ENCODE assay signal across 1 cellular context in the genomic region with DNA sequence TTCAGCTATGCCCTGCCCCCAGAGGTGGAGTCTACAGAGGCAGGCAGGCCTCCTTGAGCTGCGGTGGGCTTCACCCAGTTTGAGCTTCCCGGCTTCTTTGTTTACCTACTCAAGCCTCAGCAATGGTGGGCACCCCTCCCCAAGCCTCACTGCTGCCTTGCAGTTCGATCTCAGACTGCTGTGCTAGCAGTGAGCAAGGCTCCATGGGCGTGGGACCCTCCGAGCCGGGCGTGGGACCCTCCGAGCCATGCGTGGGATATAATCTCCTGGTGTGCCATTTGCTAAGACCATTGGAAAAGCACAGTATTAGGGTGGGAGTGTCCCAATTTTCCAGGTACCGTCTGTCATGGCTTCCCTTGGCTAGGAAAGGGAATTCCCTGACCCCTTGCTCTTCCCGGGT. TPM values are rescaled to one million over a fixed set of nuclear protein-coding genes. Genes with fewer than 3 reads are reported as not detected.
"Had no signal": no experiment of that assay in that cellular context is flagged by ENCODE, and none has a peak within 500 bp of the region (broad histone marks: within the 10 kb centered on the region; RNA-seq: fewer than 3 reads in every experiment).

No MANE protein-coding gene starts in this region.

RNA-seq across cellular contexts. Expression of gene ZMYND12, which starts 46.2 kb away (rescaled TPM):
- total RNA-seq: LHCN-M2 had no signal
